In genomic region chr11:86804871-86805415, GRCh38 we compare ENCODE assay signal across 16 cellular contexts. TPM values are rescaled to one million over a fixed set of nuclear protein-coding genes. Genes with fewer than 3 reads are reported as not detected.
DNase-seq lines count a peak whose midpoint lies in the region; ATAC-seq, FAIRE-seq and TF ChIP-seq lines count a peak whose summit lies in the region.
"Had no signal": no experiment of that assay in that cellular context is flagged by ENCODE, and none has a peak within 500 bp of the region (broad histone marks: within the 10 kb centered on the region; RNA-seq: fewer than 3 reads in every experiment).

No MANE protein-coding gene starts in this region.

- peak overlapping the region; percentile 35 for H3K4me3 Mint-ChIP-seq in chondrocyte (ENCODE audit: unreplicated experiment)
- peak overlapping the region; percentile 13 for H3K4me3 Mint-ChIP-seq in natural killer cell treated with Interleukin-12 subunit alpha and Interleukin-12 subunit beta and Interleukin-15 and Interleukin-18, amount 100 ng/mL, for 72 hours
- H3K4me3 Mint-ChIP-seq: activated CD8-positive, alpha-beta T cell treated with anti-CD3 and anti-CD28 coated beads for 36 hours had no signal

- no peak for DNase-seq in PC-3
- no peak for DNase-seq in chondrocyte (ENCODE audit: low spot score)
- DNase-seq in natural killer cell treated with Interleukin-12 subunit alpha and Interleukin-12 subunit beta and Interleukin-15 and Interleukin-18, amount 100 ng/mL, for 72 hours (ENCODE audit: low spot score), result no peak
- no peak for DNase-seq in tibial nerve (ENCODE audit: low spot score in 2 of 2)
- DNase-seq in pancreas, result no peak
- no peak for DNase-seq in SHP77 (lab: John Stamatoyannopoulos, UW)
- DNase-seq in mesenteric fat pad (ENCODE audit: low spot score), result no peak
- DNase-seq: adrenal gland; C1 segment of cervical spinal cord; head of caudate nucleus; Kasumi-1; NCI-H1417 treated with DMSO at 0.1 percent for 48 hours; posterior cingulate gyrus; stimulated activated CD4-positive, alpha-beta T cell treated with anti-CD3 and anti-CD28 coated beads, Interleukin-12 subunit alpha, Interleukin-12 subunit beta, amount 100 ng/mL, for 4 hours; stimulated activated naive CD8-positive, alpha-beta T cell treated with anti-CD3 and anti-CD28 coated beads, Interleukin-15, Interleukin-2, amounts not matched to agents 100 U/mL and 50 U/mL, for 24 hours had no signal

- TF ChIP-seq CTCF in PC-3 (conservative IDR thresholded peaks at IDR 0.05; ENCODE audit: low read depth, low read length) (no peak), chondrocyte (IDR thresholded peaks at IDR 0.05) (no peak), tibial nerve (IDR thresholded peaks at IDR 0.05) (no peak), pancreas (IDR thresholded peaks at IDR 0.05) (no peak)

- no peaks in the 10 kb centered on the region for H3F3A ChIP-seq in PC-3 (ENCODE audit: low read length, unreplicated experiment)

- H3K4me1 ChIP-seq in PC-3 (ENCODE audit: insufficient read depth, low read length) (peaks cover 40% of the 10 kb centered on the region), tibial nerve (peaks cover 0 to 74% (median 18%) of the 10 kb centered on the region in 4 donors), pancreas (peaks cover 3 to 8% (median 7%) of the 10 kb centered on the region in 3 donors)

- FAIRE-seq in pancreas (lab: Jason Lieb, UNC), result no peak

- H3K27me3 Mint-ChIP-seq in chondrocyte (ENCODE audit: low read depth), result no peaks in the 10 kb centered on the region
- H3K27me3 Mint-ChIP-seq in natural killer cell treated with Interleukin-12 subunit alpha and Interleukin-12 subunit beta and Interleukin-15 and Interleukin-18, amount 100 ng/mL, for 72 hours, result peaks cover 0 to 2% of the 10 kb centered on the region in 2 donors

- CTCF ChIA-PET in PC-3 (lab: Charles Lee), result no interaction called here

- H3K79me2 ChIP-seq in PC-3 (ENCODE audit: low read length), result peaks cover 95% of the 10 kb centered on the region

- H3K4me3 ChIP-seq in PC-3 (ENCODE audit: low read length), result no peak overlapping the region
- H3K4me3 ChIP-seq in tibial nerve, result no peak overlapping the region
- H3K4me3 ChIP-seq in pancreas, result no peak overlapping the region
- H3K4me3 ChIP-seq: adrenal gland had no signal

- H4K20me1 ChIP-seq in PC-3 (ENCODE audit: low read length), result no peaks in the 10 kb centered on the region

- H3K9me3 Mint-ChIP-seq in chondrocyte (ENCODE audit: low read depth), result no peaks in the 10 kb centered on the region
- no peaks in the 10 kb centered on the region for H3K9me3 Mint-ChIP-seq in natural killer cell treated with Interleukin-12 subunit alpha and Interleukin-12 subunit beta and Interleukin-15 and Interleukin-18, amount 100 ng/mL, for 72 hours
- H3K9me3 Mint-ChIP-seq: activated CD8-positive, alpha-beta T cell treated with anti-CD3 and anti-CD28 coated beads for 36 hours had no signal

- ATAC-seq in PC-3 (no peak), pancreas (no peak)
- no peak for ATAC-seq in natural killer cell treated with Interleukin-12 subunit alpha and Interleukin-12 subunit beta and Interleukin-15 and Interleukin-18, amount 100 ng/mL, for 72 hours

- no peak overlapping the region for H3K9ac ChIP-seq in PC-3 (ENCODE audit: low read length)

- H2AFZ ChIP-seq in PC-3 (ENCODE audit: low read length), result no peak overlapping the region

- H3K27ac ChIP-seq in PC-3 (ENCODE audit: low read length), result peak overlapping the region; percentile 28; the same call in 1 of the 2 replicates
- peak overlapping the region in 3 of 4 donors; percentile 40 to 79 (median 67) for H3K27ac ChIP-seq in tibial nerve
- no peak overlapping the region for H3K27ac ChIP-seq in pancreas
- H3K27ac ChIP-seq: adrenal gland had no signal

- H3K9me3 ChIP-seq in PC-3 (ENCODE audit: low read length) (no peaks in the 10 kb centered on the region), tibial nerve (no peaks in the 10 kb centered on the region), pancreas (no peaks in the 10 kb centered on the region)
- H3K9me3 ChIP-seq: adrenal gland had no signal

- BruUV-seq in PC-3 (replicated peaks; lab: Mats Ljungman, UMichigan), result no TSS peak

- no peaks in the 10 kb centered on the region for H3K9me2 ChIP-seq in PC-3 (replicated peaks; ENCODE audit: low read length)

- peak overlapping the region; percentile 86 for H3K27ac Mint-ChIP-seq in chondrocyte (ENCODE audit: unreplicated experiment)
- peak overlapping the region; percentile 61 to 82 for H3K27ac Mint-ChIP-seq in natural killer cell treated with Interleukin-12 subunit alpha and Interleukin-12 subunit beta and Interleukin-15 and Interleukin-18, amount 100 ng/mL, for 72 hours

- H3K4me1 Mint-ChIP-seq in chondrocyte (ENCODE audit: low read depth), result peaks cover 86% of the 10 kb centered on the region
- H3K4me1 Mint-ChIP-seq in natural killer cell treated with Interleukin-12 subunit alpha and Interleukin-12 subunit beta and Interleukin-15 and Interleukin-18, amount 100 ng/mL, for 72 hours (ENCODE audit: low read depth in 2 of 2), result peaks cover 66 to 78% of the 10 kb centered on the region in 2 donors

- H3K27me3 ChIP-seq in PC-3 (ENCODE audit: low read length), result no peaks in the 10 kb centered on the region
- H3K27me3 ChIP-seq in tibial nerve, result no peaks in the 10 kb centered on the region
- no peaks in the 10 kb centered on the region for H3K27me3 ChIP-seq in pancreas
- H3K27me3 ChIP-seq: adrenal gland had no signal

- H3K36me3 ChIP-seq in PC-3 (ENCODE audit: low read depth, low read length) (peaks cover 12% of the 10 kb centered on the region; the same call in 1 of the 2 replicates), tibial nerve (no peaks in the 10 kb centered on the region), pancreas (no peaks in the 10 kb centered on the region)
- H3K36me3 ChIP-seq: adrenal gland had no signal

- POLR2A ChIA-PET in PC-3 (lab: Charles Lee; ENCODE audit: unreplicated experiment), result no interaction called here

- peak overlapping the region; percentile 45 for H3K4me2 ChIP-seq in PC-3 (ENCODE audit: low read length)

- no peak for TF ChIP-seq POLR2A in tibial nerve (IDR thresholded peaks at IDR 0.05)

- no peak for TF ChIP-seq EP300 in tibial nerve (IDR thresholded peaks at IDR 0.05)

- H3K36me3 Mint-ChIP-seq in chondrocyte (ENCODE audit: low read depth), result peaks cover 33% of the 10 kb centered on the region
- no peaks in the 10 kb centered on the region for H3K36me3 Mint-ChIP-seq in natural killer cell treated with Interleukin-12 subunit alpha and Interleukin-12 subunit beta and Interleukin-15 and Interleukin-18, amount 100 ng/mL, for 72 hours

- 85 to 91% methylated on average over 5 of the region's 5 CpGs for WGBS in tibial nerve, 2 donors
- WGBS in pancreas, 2 donors, result 89 to 90% methylated on average over 5 of the region's 5 CpGs

- intact Hi-C loops in PC-3 (cut with micrococcal nuclease) (loop anchor here (5.0 kb wide), 2 partner anchors 168 to 198 kb away; no protein-coding TSS in a partner anchor), pancreas (cut with DNase I) (loop anchor here in 1 of 3 donors (5.0 kb wide), 1 partner anchor 133 kb away; the partner anchor contains the start of gene ME3)

RNA-seq across cellular contexts. Expression of gene PRSS23, which starts 4.6 kb away (rescaled TPM):
- total RNA-seq in PC-3 (2014; rRNA removed) (39.0 and 43.2 TPM in 2 replicates), chondrocyte (464 to 742 TPM (median 737 TPM) in 3 replicates), tibial nerve (10 to 100 TPM; 11.9 to 36.3 (median 29.0) TPM), pancreas (10 to 100 TPM in 5 of 6 donors, 1 to 10 TPM in 1; 6.0 to 29.4 (median 12.7) TPM), mesenteric fat pad (66.5 TPM)
- 1 to 10 TPM in 1 of 2 donors, under 1 TPM in 1; 0.95 to 3.4 TPM for total RNA-seq in natural killer cell treated with Interleukin-12 subunit alpha and Interleukin-12 subunit beta and Interleukin-15 and Interleukin-18, amount 100 ng/mL, for 72 hours
- 10 to 100 TPM in 1 of 2 donors, 1 to 10 TPM in 1; 4.4 to 11.4 TPM for polyA plus RNA-seq in pancreas

Comparison
In these comparisons a context has a peak if more than half of its experiments do, and no peak if none do; other contexts are left out.
1. H3K27ac ChIP-seq: peak in PC-3 (single experiment) and tibial nerve (3 of 4); none in pancreas (0 of 4).